18 cellular contexts compared by ENCODE assay signal in the genomic region with DNA sequence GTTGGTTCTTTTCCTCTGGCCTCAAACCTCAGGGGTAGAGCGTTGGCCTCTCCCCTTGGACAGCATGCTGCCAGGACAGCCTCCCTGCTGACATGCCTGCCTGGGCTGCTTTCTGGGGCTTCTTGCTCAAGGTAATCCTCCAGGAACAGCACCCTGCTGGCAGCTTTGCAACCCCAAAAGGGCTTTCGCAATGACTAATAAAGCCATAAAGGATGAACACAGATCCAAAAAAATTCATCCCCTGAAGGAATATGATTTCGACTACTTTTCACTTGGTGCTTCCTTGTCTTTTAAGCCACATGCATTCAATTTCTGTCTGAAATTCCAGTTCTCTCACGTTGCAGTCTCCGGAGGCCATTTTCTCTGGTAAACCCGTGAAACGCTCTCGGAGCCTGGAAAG. TPM values are rescaled to one million over a fixed set of nuclear protein-coding genes. Genes with fewer than 3 reads are reported as not detected.
A peak's percentile ranks its signal among the peaks of the same experiment; 100 is the strongest.
DNase-seq lines count a peak whose midpoint lies in the region; ATAC-seq, FAIRE-seq and TF ChIP-seq lines count a peak whose summit lies in the region.
"Had no signal": no experiment of that assay in that cellular context is flagged by ENCODE, and none has a peak within 500 bp of the region (broad histone marks: within the 10 kb centered on the region; RNA-seq: fewer than 3 reads in every experiment).

No MANE protein-coding gene starts in this region.

- peaks cover 5% of the 10 kb centered on the region; the same call in 1 of the 2 replicates for H3K9me1 ChIP-seq in IMR-90 (ENCODE audit: insufficient read depth, low read length)

- TF ChIP-seq EP300 in A549 (IDR thresholded peaks at IDR 0.05): no peak

- H3K4me1 Mint-ChIP-seq in natural killer cell treated with Interleukin-12 subunit alpha and Interleukin-12 subunit beta and Interleukin-15 and Interleukin-18, amount 100 ng/mL, for 72 hours (ENCODE audit: low read depth in 2 of 2): no peaks in the 10 kb centered on the region

- DNase-seq in A549 (ENCODE audit: low read depth in 1 of 2, low spot score in 1 of 2) (no peak), IMR-90 (peak; percentile 40), brain microvascular endothelial cell (no peak), iris pigment epithelial cell (ENCODE audit: low read depth) (peak; percentile 32), AG08396 (ENCODE audit: low spot score) (no peak)
- no peak for DNase-seq in natural killer cell treated with Interleukin-12 subunit alpha and Interleukin-12 subunit beta and Interleukin-15 and Interleukin-18, amount 100 ng/mL, for 72 hours (ENCODE audit: low spot score)
- DNase-seq: activated CD4-positive, alpha-beta T cell treated with anti-CD3 and anti-CD28 coated beads for 48 hours; activated effector memory CD4-positive, alpha-beta T cell treated with anti-CD3 and anti-CD28 coated beads, Interleukin-2, amount 50 U/mL, for 16 hours; caudate nucleus; DMS53; erythroblast; GOT3; islet precursor cell; KG1; NCI-H2107 had no signal

- no peak overlapping the region for H3K4me3 ChIP-seq in A549
- no peak overlapping the region for H3K4me3 ChIP-seq in IMR-90 (ENCODE audit: insufficient read depth, low read depth, low read length)
- H3K4me3 ChIP-seq in brain microvascular endothelial cell (ENCODE audit: low read depth, low read length): no peak overlapping the region
- H3K4me3 ChIP-seq: tibial nerve had no signal

- H3K27ac Mint-ChIP-seq in natural killer cell treated with Interleukin-12 subunit alpha and Interleukin-12 subunit beta and Interleukin-15 and Interleukin-18, amount 100 ng/mL, for 72 hours: no peak overlapping the region

- no peak overlapping the region for H3K4ac ChIP-seq in IMR-90 (ENCODE audit: low read depth, low read length)

- no peak overlapping the region for H2AK5ac ChIP-seq in IMR-90 (ENCODE audit: low read depth, low read length)

- ATAC-seq in A549: peak in 1 of 2 experiments; percentile 63; a peak in 3 of 6 replicates
- ATAC-seq in IMR-90 (ENCODE audit: low read depth): peak; percentile 60
- ATAC-seq in HG03280 (IDR thresholded peaks at IDR 0.05; ENCODE audit: unreplicated experiment): no peak
- ATAC-seq in natural killer cell treated with Interleukin-12 subunit alpha and Interleukin-12 subunit beta and Interleukin-15 and Interleukin-18, amount 100 ng/mL, for 72 hours: no peak
- ATAC-seq in HG02678 (IDR thresholded peaks at IDR 0.05; ENCODE audit: unreplicated experiment): no peak

- H3K18ac ChIP-seq in IMR-90 (ENCODE audit: low read depth, low read length): no peak overlapping the region

- peak overlapping the region in 1 of 2 experiments; percentile 40; a peak in 3 of 6 replicates for H3K27ac ChIP-seq in A549
- H3K27ac ChIP-seq in IMR-90 (ENCODE audit: insufficient read depth, low read length): no peak overlapping the region
- H3K27ac ChIP-seq in brain microvascular endothelial cell: no peak overlapping the region
- H3K27ac ChIP-seq: tibial nerve had no signal

- intact Hi-C loops in IMR-90 (cut with micrococcal nuclease): no loop called here

- H2BK5ac ChIP-seq in IMR-90 (ENCODE audit: low read depth, low read length, poor library complexity, severe bottlenecking): no peak overlapping the region

- no peak for TF ChIP-seq CTCF in A549 (IDR thresholded peaks at IDR 0.05)
- no peak for TF ChIP-seq CTCF in IMR-90 (conservative IDR thresholded peaks at IDR 0.05; ENCODE audit: low read depth, low read length)
- peak; percentile 17 for TF ChIP-seq CTCF in brain microvascular endothelial cell (IDR thresholded peaks at IDR 0.05; ENCODE audit: low read depth, low read length, missing control alignments)

- H3K4me2 ChIP-seq in A549: peak overlapping the region; percentile 31; the same call in 1 of the 3 replicates
- no peak overlapping the region for H3K4me2 ChIP-seq in IMR-90 (ENCODE audit: low read depth, low read length)

- no peak overlapping the region for H2BK15ac ChIP-seq in IMR-90 (ENCODE audit: low read depth, low read length)

- H3K56ac ChIP-seq in IMR-90 (ENCODE audit: extremely low read depth, insufficient read depth, low read length): no peak overlapping the region

- H3K27me3 Mint-ChIP-seq in natural killer cell treated with Interleukin-12 subunit alpha and Interleukin-12 subunit beta and Interleukin-15 and Interleukin-18, amount 100 ng/mL, for 72 hours: no peaks in the 10 kb centered on the region

- TF ChIP-seq RAD21 in A549 (conservative IDR thresholded peaks at IDR 0.05 in 1 of 2, IDR thresholded peaks at IDR 0.05 in 1 of 2) (no peak), IMR-90 (IDR thresholded peaks at IDR 0.05; ENCODE audit: low read length) (no peak)

- CTCF ChIA-PET in A549 (lab: Yijun Ruan, JAX): interaction anchor here (1.8 to 2.9 kb wide), 2 partner anchors 14 to 158 kb away, joined by 16 to 18 read pairs; no protein-coding TSS in a partner anchor
- CTCF ChIA-PET in IMR-90 (lab: Yijun Ruan, JAX): interaction anchor here (0.9 kb wide), 1 partner anchor 12 kb away, joined by 4 read pairs; no protein-coding TSS in a partner anchor

- no peak for TF ChIP-seq POLR2A in A549 (IDR thresholded peaks at IDR 0.05; ENCODE audit: low read length)
- no peak for TF ChIP-seq POLR2A in IMR-90 (IDR thresholded peaks at IDR 0.05; ENCODE audit: low read depth, low read length)

- H3K36me3 Mint-ChIP-seq in natural killer cell treated with Interleukin-12 subunit alpha and Interleukin-12 subunit beta and Interleukin-15 and Interleukin-18, amount 100 ng/mL, for 72 hours: no peaks in the 10 kb centered on the region

- H3K9ac ChIP-seq in IMR-90 (ENCODE audit: low read depth, low read length): no peak overlapping the region

- H2AFZ ChIP-seq in IMR-90 (replicated peaks; ENCODE audit: low read length, poor library complexity): no peak overlapping the region

- in situ Hi-C loops in IMR-90 (cut with MboI; ENCODE audit: low sequenced_read_pairs) (no loop called here), brain microvascular endothelial cell (cut with HindIII; ENCODE audit: low pct_ligation_motif_present, low sequenced_read_pairs) (loop anchor here (25.0 kb wide), 1 partner anchor 158 kb away; no protein-coding TSS in a partner anchor)

- H3K9me3 ChIP-seq in A549 (peaks cover 9% of the 10 kb centered on the region), IMR-90 (ENCODE audit: control insufficient read depth, insufficient read depth, low read length) (peaks cover 2% of the 10 kb centered on the region; the same call in 1 of the 2 replicates)

- H4K20me1 ChIP-seq in IMR-90 (ENCODE audit: insufficient read depth, low read length): no peaks in the 10 kb centered on the region

- no peak overlapping the region for H4K8ac ChIP-seq in IMR-90 (ENCODE audit: low read depth in 2 of 2, low read length in 2 of 2)

- no peak overlapping the region for H4K5ac ChIP-seq in IMR-90 (ENCODE audit: low read depth, low read length)

- no peak overlapping the region for H3K23ac ChIP-seq in IMR-90 (ENCODE audit: low read depth, low read length)

- no peak for FAIRE-seq in A549 (lab: Jason Lieb, UNC)

- dilution Hi-C loops in IMR-90 (cut with HindIII; ENCODE audit: low sequenced_read_pairs, unreplicated experiment): loop anchor here (25.0 kb wide), 1 partner anchor 158 kb away; no protein-coding TSS in a partner anchor

- no peak overlapping the region for H2AK9ac ChIP-seq in IMR-90 (replicated peaks; ENCODE audit: low read depth, low read length, poor library complexity)

- H3K4me1 ChIP-seq in A549 (peaks cover 15% of the 10 kb centered on the region; the same call in 2 of the 3 replicates), IMR-90 (ENCODE audit: control insufficient read depth, insufficient read depth, low read length) (no peaks in the 10 kb centered on the region)

- no peak overlapping the region for H3K14ac ChIP-seq in IMR-90 (replicated peaks; ENCODE audit: low read depth, low read length)

- no peaks in the 10 kb centered on the region for H3K79me1 ChIP-seq in IMR-90 (ENCODE audit: low read depth in 1 of 2, low read length in 2 of 2)

- H3K9me3 Mint-ChIP-seq in natural killer cell treated with Interleukin-12 subunit alpha and Interleukin-12 subunit beta and Interleukin-15 and Interleukin-18, amount 100 ng/mL, for 72 hours: no peaks in the 10 kb centered on the region

- H3K27me3 ChIP-seq in IMR-90 (ENCODE audit: control insufficient read depth, insufficient read depth, low read length): no peaks in the 10 kb centered on the region; the same call in 1 of the 2 replicates
- H3K27me3 ChIP-seq in brain microvascular endothelial cell (replicated peaks): no peaks in the 10 kb centered on the region
- H3K27me3 ChIP-seq: tibial nerve had no signal

- no TSS peak for BruUV-seq in IMR-90 (replicated peaks; lab: Mats Ljungman, UMichigan)

- POLR2A ChIA-PET in A549 (lab: Yijun Ruan, JAX): interaction anchor here (0.5 kb wide), 1 partner anchor 101 kb away, joined by 4 read pairs; no protein-coding TSS in a partner anchor
- POLR2A ChIA-PET in IMR-90 (lab: Charles Lee; ENCODE audit: unreplicated experiment): no interaction called here

- no peak overlapping the region for H2BK120ac ChIP-seq in IMR-90 (ENCODE audit: low read depth, low read length)

- H3K4me3 Mint-ChIP-seq in natural killer cell treated with Interleukin-12 subunit alpha and Interleukin-12 subunit beta and Interleukin-15 and Interleukin-18, amount 100 ng/mL, for 72 hours: no peak overlapping the region

- WGBS in A549 (ENCODE audit: missing lambda C conversion rate): 74% methylated on average over 8 of the region's 8 CpGs
- WGBS in IMR-90 (ENCODE audit: extremely low coverage in 2 of 2, insufficient read length in 1 of 2), 2 experiments: 0% methylated on average over 1 of the region's 8 CpGs; no CpG with 5 or more reads in 1 of the 2 experiments

- H2BK20ac ChIP-seq in IMR-90 (ENCODE audit: low read depth, low read length): no peak overlapping the region

- no peaks in the 10 kb centered on the region for H3K36me3 ChIP-seq in IMR-90 (ENCODE audit: control insufficient read depth, insufficient read depth, low read length)
- no peaks in the 10 kb centered on the region for H3K36me3 ChIP-seq in brain microvascular endothelial cell (replicated peaks)

- no peak overlapping the region for H4K91ac ChIP-seq in IMR-90 (ENCODE audit: insufficient read depth, low read depth, low read length)

RNA-seq across cellular contexts. Expression of gene SH3PXD2A, which starts 15.1 kb away (rescaled TPM):
- polyA plus RNA-seq in A549 (2011; rRNA removed): 3.9 and 6.2 TPM in 2 replicates
- polyA plus RNA-seq in A549 (2012; cell fraction: cytosol; rRNA removed): 0.82 and 1.1 TPM in 2 replicates
- polyA plus RNA-seq in A549 (2012; cell fraction: nucleus; rRNA removed): 2.2 and 2.7 TPM in 2 replicates
- polyA plus RNA-seq in A549 (2017; fragmentation: RNase III; extraction: RNeasy Plus Mini Kit Qiagen cat#74134 plus additional on column Dnase treatment): 1.4 to 2.4 TPM (median 1.7 TPM) in 3 replicates
- polyA minus RNA-seq in A549 (2011; rRNA and poly(A)+ RNA removed): 7.4 and 7.6 TPM in 2 replicates
- total RNA-seq in IMR-90 (2012; rRNA removed): 6.3 and 6.7 TPM in 2 replicates
- polyA plus RNA-seq in IMR-90 (2012; rRNA removed): 23.0 and 26.3 TPM in 2 replicates
- polyA plus RNA-seq in IMR-90 (2012; cell fraction: cytosol; rRNA removed): 10.2 and 16.7 TPM in 2 replicates
- polyA plus RNA-seq in IMR-90 (2012; cell fraction: nucleus; rRNA removed; ENCODE audit: low replicate concordance): 51.9 and 61.4 TPM in 2 replicates
- total RNA-seq in natural killer cell treated with Interleukin-12 subunit alpha and Interleukin-12 subunit beta and Interleukin-15 and Interleukin-18, amount 100 ng/mL, for 72 hours: 1 to 10 TPM; 3.4 to 7.6 TPM

RNA-seq across cellular contexts. Expression of gene STN1, which starts 47.5 kb away (rescaled TPM):
- polyA plus RNA-seq in A549 (2011; rRNA removed): 34.5 and 35.5 TPM in 2 replicates
- 14.2 and 14.5 TPM in 2 replicates for polyA plus RNA-seq in A549 (2012; cell fraction: cytosol; rRNA removed)
- polyA plus RNA-seq in A549 (2012; cell fraction: nucleus; rRNA removed): 4.6 and 6.9 TPM in 2 replicates
- 15.8 to 19.0 TPM (median 17.1 TPM) in 3 replicates for polyA plus RNA-seq in A549 (2017; fragmentation: RNase III; extraction: RNeasy Plus Mini Kit Qiagen cat#74134 plus additional on column Dnase treatment)
- polyA minus RNA-seq in A549 (2011; rRNA and poly(A)+ RNA removed): 17.6 and 18.2 TPM in 2 replicates
- 28.6 and 32.3 TPM in 2 replicates for total RNA-seq in IMR-90 (2012; rRNA removed)
- polyA plus RNA-seq in IMR-90 (2012; rRNA removed): 14.3 and 17.8 TPM in 2 replicates
- polyA plus RNA-seq in IMR-90 (2012; cell fraction: cytosol; rRNA removed): 7.2 and 13.7 TPM in 2 replicates
- polyA plus RNA-seq in IMR-90 (2012; cell fraction: nucleus; rRNA removed; ENCODE audit: low replicate concordance): 1.8 and 8.6 TPM in 2 replicates
- 10 to 100 TPM; 11.4 to 14.5 TPM for total RNA-seq in natural killer cell treated with Interleukin-12 subunit alpha and Interleukin-12 subunit beta and Interleukin-15 and Interleukin-18, amount 100 ng/mL, for 72 hours

Comparison
In these comparisons a context has a peak if more than half of its experiments do, and no peak if none do; other contexts are left out.
1. DNase-seq: peak in IMR-90 (single experiment) and iris pigment epithelial cell (single experiment); none in A549 (0 of 2), brain microvascular endothelial cell (single experiment), natural killer cell treated with Interleukin-12 subunit alpha and Interleukin-12 subunit beta and Interleukin-15 and Interleukin-18, amount 100 ng/mL, for 72 hours (single experiment) and AG08396 (single experiment).